ENCODE assay signal across 8 cellular contexts in the genomic region with DNA sequence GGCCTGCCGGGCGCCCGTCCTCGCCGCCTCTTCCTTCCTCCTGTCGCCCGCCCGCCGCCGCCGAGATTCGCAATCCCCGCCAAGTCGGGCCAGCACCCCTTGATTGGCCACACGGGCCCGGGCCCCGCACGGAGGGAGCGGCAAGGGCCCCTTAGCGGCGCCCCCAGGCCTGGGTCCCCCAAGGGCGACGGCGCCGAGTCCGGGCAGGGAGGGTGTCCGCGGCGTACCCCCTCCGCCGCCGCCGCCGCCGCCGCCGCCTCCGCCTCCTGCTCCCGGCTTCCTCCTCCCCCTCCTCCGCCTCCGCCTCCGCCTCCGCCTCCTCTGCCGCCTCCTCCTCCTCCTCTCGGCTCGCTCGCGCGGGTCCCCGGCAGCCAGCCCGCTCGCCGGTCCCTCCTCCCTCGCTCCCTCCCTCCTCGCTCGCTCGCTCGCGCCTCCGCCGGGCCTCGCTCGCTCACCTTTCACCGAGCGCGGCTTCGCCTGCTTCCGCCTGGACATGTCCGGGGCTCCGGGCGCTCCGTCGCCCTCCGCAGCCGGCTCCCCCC. TPM values are rescaled to one million over a fixed set of nuclear protein-coding genes. Genes with fewer than 3 reads are reported as not detected.
DNase-seq lines count a peak whose midpoint lies in the region; ATAC-seq and TF ChIP-seq lines count a peak whose summit lies in the region.

No MANE protein-coding gene starts in this region.

- no peaks in the 10 kb centered on the region for H3K9me2 ChIP-seq in Karpas-422 (replicated peaks; ENCODE audit: insufficient read depth, low read length)
- H3K9me2 ChIP-seq in SU-DHL-6 (replicated peaks; ENCODE audit: insufficient read depth, low read length) = no peaks in the 10 kb centered on the region

- CTCF ChIA-PET in CD8-positive, alpha-beta memory T cell (lab: Charles Lee) = no interaction called here

- no peaks in the 10 kb centered on the region for H3K36me3 ChIP-seq in CD8-positive, alpha-beta memory T cell (ENCODE audit: insufficient read depth, low read length)
- H3K36me3 ChIP-seq in Karpas-422 (ENCODE audit: insufficient read depth, low read length) = no peaks in the 10 kb centered on the region
- no peaks in the 10 kb centered on the region for H3K36me3 ChIP-seq in SU-DHL-6 (ENCODE audit: low read length)

- TF ChIP-seq CTCF in SU-DHL-6 (IDR thresholded peaks at IDR 0.05; ENCODE audit: insufficient read depth, low read length, poor library complexity, severe bottlenecking) = no peak

- H3K27me3 Mint-ChIP-seq in CD8-positive, alpha-beta memory T cell = peaks cover 32 to 57% of the 10 kb centered on the region in 2 donors

- no peaks in the 10 kb centered on the region for H3K9me3 Mint-ChIP-seq in CD8-positive, alpha-beta memory T cell

- H3F3A ChIP-seq in SU-DHL-6 (ENCODE audit: insufficient read depth) = no peaks in the 10 kb centered on the region

- peak overlapping the region; percentile 71 for H3K4me2 ChIP-seq in Karpas-422 (ENCODE audit: low read depth, low read length, poor library complexity, severe bottlenecking)
- peak overlapping the region; percentile 96 for H3K4me2 ChIP-seq in SU-DHL-6 (ENCODE audit: low read depth, low read length, poor library complexity, severe bottlenecking)

- DNase-seq in CD8-positive, alpha-beta memory T cell = peak; percentile 33 to 59 (median 44)
- DNase-seq in Karpas-422 (peak; percentile 83), amniotic stem cell (lab: John Stamatoyannopoulos, UW) (peak; percentile 37), left cardiac atrium (peak; percentile 87), posterior cingulate gyrus (peak; percentile 47 to 94 (median 70)), NCI-H187 treated with DMSO at 0.1 percent for 48 hours (lab: John Stamatoyannopoulos, UW) (no peak)

- H2AFZ ChIP-seq in Karpas-422 (ENCODE audit: low read length) (peak overlapping the region; percentile 87), SU-DHL-6 (ENCODE audit: low read depth, low read length, severe bottlenecking) (peak overlapping the region; percentile 99)

- ATAC-seq in GM21529 (IDR thresholded peaks at IDR 0.05; ENCODE audit: unreplicated experiment) (peak; percentile 49), left cardiac atrium (peak; percentile 77 to 84)

- H3K4me3 Mint-ChIP-seq in CD8-positive, alpha-beta memory T cell = peak overlapping the region in 3 of 7 donors; percentile 44 to 66 (median 54)

- H3K4me1 Mint-ChIP-seq in CD8-positive, alpha-beta memory T cell = peaks cover 5 to 32% (median 13%) of the 10 kb centered on the region in 3 donors

- no peaks in the 10 kb centered on the region for H3K4me1 ChIP-seq in CD8-positive, alpha-beta memory T cell (ENCODE audit: insufficient read depth, low read length)
- peaks cover 14% of the 10 kb centered on the region for H3K4me1 ChIP-seq in Karpas-422 (ENCODE audit: low read length)

- H3K4me3 ChIP-seq in CD8-positive, alpha-beta memory T cell (ENCODE audit: low read length) = no peak overlapping the region
- peak overlapping the region; percentile 61; the same call in 1 of the 2 replicates for H3K4me3 ChIP-seq in Karpas-422 (ENCODE audit: low read length)
- peak overlapping the region; percentile 62 for H3K4me3 ChIP-seq in SU-DHL-6 (ENCODE audit: insufficient read depth, low read length, poor library complexity, severe bottlenecking)

- no peaks in the 10 kb centered on the region for H4K20me1 ChIP-seq in Karpas-422 (ENCODE audit: insufficient read depth, low read depth, low read length)
- no peaks in the 10 kb centered on the region for H4K20me1 ChIP-seq in SU-DHL-6 (ENCODE audit: low read depth, low read length)

- POLR2A ChIA-PET in CD8-positive, alpha-beta memory T cell (lab: Charles Lee) = no interaction called here

- intact Hi-C loops in left cardiac atrium (cut with DNase I) = loop anchor here (5.0 to 10.0 kb wide), 3 partner anchors 101 to 298 kb away; no protein-coding TSS in a partner anchor
- intact Hi-C loops in posterior cingulate gyrus (cut with DNase I) = loop anchor here (5.0 kb wide), 1 partner anchor 248 kb away; no protein-coding TSS in a partner anchor

- H3K27ac Mint-ChIP-seq in CD8-positive, alpha-beta memory T cell = no peak overlapping the region

- H3K36me3 Mint-ChIP-seq in CD8-positive, alpha-beta memory T cell = no peaks in the 10 kb centered on the region

- no peak overlapping the region for H3K27ac ChIP-seq in CD8-positive, alpha-beta memory T cell (ENCODE audit: low read depth, low read length)
- H3K27ac ChIP-seq in Karpas-422 (ENCODE audit: low read length) = no peak overlapping the region
- H3K27ac ChIP-seq in SU-DHL-6 (ENCODE audit: low read depth, low read length) = no peak overlapping the region; the same call in 1 of the 2 replicates

- H3K9ac ChIP-seq in Karpas-422 (ENCODE audit: low read length) (peak overlapping the region; percentile 58), SU-DHL-6 (ENCODE audit: low read length) (peak overlapping the region; percentile 68)

- H3K9me3 ChIP-seq in CD8-positive, alpha-beta memory T cell (ENCODE audit: low read length) = no peaks in the 10 kb centered on the region
- no peaks in the 10 kb centered on the region for H3K9me3 ChIP-seq in Karpas-422 (ENCODE audit: low read length)
- no peaks in the 10 kb centered on the region for H3K9me3 ChIP-seq in SU-DHL-6 (ENCODE audit: insufficient read depth, low read length)

- H3K79me2 ChIP-seq in Karpas-422 (ENCODE audit: low read length) (no peaks in the 10 kb centered on the region), SU-DHL-6 (ENCODE audit: insufficient read depth, low read length) (no peaks in the 10 kb centered on the region)

- peaks cover 17% of the 10 kb centered on the region for H3K27me3 ChIP-seq in CD8-positive, alpha-beta memory T cell (ENCODE audit: insufficient read depth, low read length, poor library complexity, severe bottlenecking)
- no peaks in the 10 kb centered on the region for H3K27me3 ChIP-seq in Karpas-422 (ENCODE audit: low read length)
- H3K27me3 ChIP-seq in SU-DHL-6 (ENCODE audit: low read length) = no peaks in the 10 kb centered on the region

RNA-seq across cellular contexts. Expression of a gene that starts 0.6 kb away (rescaled TPM):
- not detected for total RNA-seq in CD8-positive, alpha-beta memory T cell
- not detected for polyA plus RNA-seq in CD8-positive, alpha-beta memory T cell
- not detected in 2 replicates for total RNA-seq in Karpas-422 (2014; rRNA removed; shearing (Covaris generic); ENCODE audit: low replicate concordance)
- 10 to 100 TPM; 11.1 to 13.8 TPM for total RNA-seq in left cardiac atrium

Comparison
In these comparisons a context has a peak if more than half of its experiments do, and no peak if none do; other contexts are left out.
1. RNA of a gene that starts 0.6 kb away (total RNA-seq): 11.1 to 13.8 TPM in left cardiac atrium; not detected in CD8-positive, alpha-beta memory T cell and not detected in Karpas-422; every median in the first group is over 10 times any median in the second.